Comparison of ENCODE assay signal across 33 cellular contexts in the genomic region with DNA sequence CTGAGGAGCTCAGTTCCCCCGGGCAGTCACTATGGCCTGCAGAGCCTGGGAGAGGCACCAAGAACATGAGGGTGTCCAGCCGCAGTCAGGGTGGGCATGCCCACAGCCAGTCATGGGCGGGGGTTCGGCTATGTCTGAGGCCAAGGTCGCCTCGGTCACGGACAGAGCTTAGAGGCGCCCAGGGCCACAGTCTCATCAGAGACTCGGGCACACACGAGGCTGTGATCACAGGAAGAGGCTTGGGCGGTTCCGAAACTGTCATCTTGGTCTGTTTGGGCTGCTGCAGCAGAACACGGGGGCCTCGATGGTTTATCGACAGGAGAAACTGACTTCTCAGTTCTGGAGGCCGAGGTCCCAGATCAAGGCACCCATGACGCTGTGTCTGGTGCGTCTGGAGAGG. TPM values are rescaled to one million over a fixed set of nuclear protein-coding genes. Genes with fewer than 3 reads are reported as not detected.
"Had no signal": no experiment of that assay in that cellular context is flagged by ENCODE, and none has a peak within 500 bp of the region (broad histone marks: within the 10 kb centered on the region; RNA-seq: fewer than 3 reads in every experiment).

No MANE protein-coding gene starts in this region.

- H3K9ac ChIP-seq: neural progenitor cell, parathyroid adenoma had no signal

- H3K9me3 Mint-ChIP-seq: naive thymus-derived CD8-positive, alpha-beta T cell; natural killer cell; natural killer cell treated with Interleukin-12 subunit alpha and Interleukin-12 subunit beta and Interleukin-15 and Interleukin-18, amount 100 ng/mL, for 72 hours; nephron; nephron progenitor cell; neural crest cell; neural progenitor cell had no signal

- H3K4me3 ChIP-seq: neural progenitor cell, ovary, pancreas, prostate gland, psoas muscle, right atrium auricular region, right lobe of liver, sigmoid colon, skin epidermis, smooth muscle cell, spleen had no signal

- H3K9me3 ChIP-seq: neutrophil, ovary, pancreas, prostate gland, psoas muscle, right atrium auricular region, right lobe of liver, sigmoid colon, spleen had no signal

- H3K27me3 ChIP-seq: ovary, right atrium auricular region, right lobe of liver had no signal

- H3K4me1 ChIP-seq: pancreas, parathyroid adenoma, psoas muscle, right lobe of liver had no signal

- ATAC-seq: naive thymus-derived CD8-positive, alpha-beta T cell; natural killer cell; natural killer cell treated with Interleukin-12 subunit alpha and Interleukin-12 subunit beta and Interleukin-15 and Interleukin-18, amount 100 ng/mL, for 72 hours; pancreas; psoas muscle; right cardiac atrium; right lobe of liver; sciatic nerve had no signal

- H3K4me2 ChIP-seq: neural progenitor cell, smooth muscle cell had no signal

- H3K79me2 ChIP-seq: parathyroid adenoma had no signal

- H3K27ac ChIP-seq: neural progenitor cell, neutrophil, ovary, pancreas, parathyroid adenoma, prostate gland, psoas muscle, right atrium auricular region, right lobe of liver, sigmoid colon, skin epidermis, spleen had no signal

- FAIRE-seq: pancreas, small intestine had no signal

- H3K36me3 Mint-ChIP-seq: naive thymus-derived CD8-positive, alpha-beta T cell; natural killer cell; natural killer cell treated with Interleukin-12 subunit alpha and Interleukin-12 subunit beta and Interleukin-15 and Interleukin-18, amount 100 ng/mL, for 72 hours; neural progenitor cell had no signal

- H3K4me3 Mint-ChIP-seq: naive thymus-derived CD8-positive, alpha-beta T cell; natural killer cell; natural killer cell treated with Interleukin-12 subunit alpha and Interleukin-12 subunit beta and Interleukin-15 and Interleukin-18, amount 100 ng/mL, for 72 hours; nephron; nephron progenitor cell; neural crest cell had no signal

- DNase-seq: naive thymus-derived CD8-positive, alpha-beta T cell; natural killer cell; nephron progenitor cell; nucleus accumbens; occipital lobe; ovary; posterior cingulate gyrus; psoas muscle; retina; right lobe of liver; sigmoid colon; small intestine; spleen; stimulated activated CD4-positive, alpha-beta T cell treated with anti-CD3 and anti-CD28 coated beads, Interleukin-12 subunit alpha, Interleukin-12 subunit beta, amount 100 ng/mL, for 4 hours; stimulated activated CD4-positive, alpha-beta T cell treated with anti-CD3 and anti-CD28 coated beads, Interleukin-1b, Interleukin-23, amount 100 ng/mL, for 48 hours had no signal

- H3K27ac Mint-ChIP-seq: naive thymus-derived CD8-positive, alpha-beta T cell; natural killer cell; natural killer cell treated with Interleukin-12 subunit alpha and Interleukin-12 subunit beta and Interleukin-15 and Interleukin-18, amount 100 ng/mL, for 72 hours; nephron; nephron progenitor cell; neural progenitor cell; progenitor cell of endocrine pancreas had no signal

- H3K36me3 ChIP-seq: neural progenitor cell, neutrophil, ovary, pancreas, prostate gland, right atrium auricular region, right lobe of liver, sigmoid colon, spleen had no signal

- H2AFZ ChIP-seq: neural progenitor cell, parathyroid adenoma had no signal

RNA-seq across cellular contexts. Expression of a gene that starts 9.7 kb away (rescaled TPM):
- total RNA-seq: naive thymus-derived CD8-positive, alpha-beta T cell; natural killer cell; natural killer cell treated with Interleukin-12 subunit alpha and Interleukin-12 subunit beta and Interleukin-15 and Interleukin-18, amount 100 ng/mL, for 72 hours; osteoblast; osteocyte; pulmonary artery endothelial cell; renal cortical epithelial cell; smooth muscle cell had no signal
- polyA plus RNA-seq: naive thymus-derived CD8-positive, alpha-beta T cell; ovary; smooth muscle cell had no signal
